Comparison of ENCODE assay signal across 28 cellular contexts in the genomic region with DNA sequence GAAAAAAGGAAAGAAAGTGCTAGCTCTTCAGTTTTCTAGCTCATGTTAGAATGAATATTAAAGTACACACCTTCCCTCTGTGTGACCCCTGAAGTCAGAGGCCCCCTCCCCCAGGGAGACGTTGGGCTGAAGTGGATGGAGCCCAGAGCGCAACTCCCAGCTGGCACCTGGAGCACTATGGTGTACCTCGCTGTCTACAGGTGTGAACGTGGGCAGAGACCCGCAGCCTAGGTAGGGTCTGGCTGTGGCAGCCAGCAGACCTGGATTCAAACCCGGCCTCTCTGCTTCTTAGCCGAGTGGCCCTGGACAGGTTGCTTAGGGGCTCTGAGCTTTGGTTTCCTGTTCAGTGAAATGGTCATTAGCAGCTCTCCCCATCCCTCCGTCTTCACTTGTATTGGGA. TPM values are rescaled to one million over a fixed set of nuclear protein-coding genes. Genes with fewer than 3 reads are reported as not detected.
A peak's percentile ranks its signal among the peaks of the same experiment; 100 is the strongest.
DNase-seq lines count a peak whose midpoint lies in the region; ATAC-seq and TF ChIP-seq lines count a peak whose summit lies in the region.
"Had no signal": no experiment of that assay in that cellular context is flagged by ENCODE, and none has a peak within 500 bp of the region (broad histone marks: within the 10 kb centered on the region; RNA-seq: fewer than 3 reads in every experiment).

No MANE protein-coding gene starts in this region.

- peaks cover 4% of the 10 kb centered on the region for H3K27me3 Mint-ChIP-seq in T-helper 17 cell
- no peaks in the 10 kb centered on the region for H3K27me3 Mint-ChIP-seq in nephron progenitor cell (ENCODE audit: low read depth, poor library complexity)
- H3K27me3 Mint-ChIP-seq: B cell; CD4-positive, alpha-beta memory T cell; CD4-positive, CD25-positive, alpha-beta regulatory T cell; CD8-positive, alpha-beta memory T cell had no signal

- H3K79me2 ChIP-seq in osteoblast (ENCODE audit: insufficient read depth, low read length), result no peaks in the 10 kb centered on the region
- peaks cover 2% of the 10 kb centered on the region for H3K79me2 ChIP-seq in mammary epithelial cell (ENCODE audit: insufficient read depth, low read length)

- dilution Hi-C loops in mammary epithelial cell (cut with HindIII; ENCODE audit: low sequenced_read_pairs), result no loop called here

- no peaks in the 10 kb centered on the region for H4K20me1 ChIP-seq in osteoblast (ENCODE audit: insufficient read depth, low read length)
- no peaks in the 10 kb centered on the region for H4K20me1 ChIP-seq in mammary epithelial cell (ENCODE audit: insufficient read depth, low read length)
- H4K20me1 ChIP-seq: BLaER1 had no signal

- no peak for ATAC-seq in T-helper 17 cell
- no peak for ATAC-seq in stimulated activated effector memory CD8-positive, alpha-beta T cell treated with anti-CD3 and anti-CD28 coated beads, Interleukin-12 subunit alpha, Interleukin-12 subunit beta, amount 100 ng/mL, for 72 hours
- ATAC-seq: A549 had no signal

- CTCF ChIA-PET in RWPE1 (lab: Yijun Ruan, JAX) (interaction anchor here (0.5 to 1.3 kb wide), 2 partner anchors 139 to 150 kb away, joined by 3 to 6 read pairs; no protein-coding TSS in a partner anchor), mammary epithelial cell (lab: Charles Lee; ENCODE audit: low non-redundant PET) (no interaction called here)

- H3K36me3 ChIP-seq in osteoblast (ENCODE audit: insufficient read depth, low read length) (peaks cover 6% of the 10 kb centered on the region), mammary epithelial cell (ENCODE audit: insufficient read depth, low read length) (no peaks in the 10 kb centered on the region)

- H3K27ac ChIP-seq in RWPE1 (peak overlapping the region; percentile 89; the same call in 1 of the 2 replicates), osteoblast (ENCODE audit: low read depth, low read length) (no peak overlapping the region), mammary epithelial cell (ENCODE audit: insufficient read depth, low read depth, low read length) (no peak overlapping the region)
- H3K27ac ChIP-seq: 22Rv1, A549, BLaER1 had no signal

- 82% methylated on average over 8 of the region's 8 CpGs for WGBS in mammary epithelial cell (ENCODE audit: low coverage, missing lambda C conversion rate)

- H3K9me3 Mint-ChIP-seq in stimulated activated effector memory CD8-positive, alpha-beta T cell treated with anti-CD3 and anti-CD28 coated beads, Interleukin-12 subunit alpha, Interleukin-12 subunit beta, amount 100 ng/mL, for 72 hours, result no peaks in the 10 kb centered on the region
- H3K9me3 Mint-ChIP-seq in nephron progenitor cell, result no peaks in the 10 kb centered on the region
- H3K9me3 Mint-ChIP-seq: CD14-positive monocyte; CD4-positive, alpha-beta memory T cell; CD4-positive, CD25-positive, alpha-beta regulatory T cell; CD8-positive, alpha-beta memory T cell had no signal

- H3K27me3 ChIP-seq in osteoblast (ENCODE audit: insufficient read depth, low read length), result no peaks in the 10 kb centered on the region
- H3K27me3 ChIP-seq in mammary epithelial cell (ENCODE audit: insufficient read depth, low read length), result no peaks in the 10 kb centered on the region
- H3K27me3 ChIP-seq: BLaER1 had no signal

- no peak for TF ChIP-seq CTCF in RWPE1 (conservative IDR thresholded peaks at IDR 0.05; ENCODE audit: low read depth)
- no peak for TF ChIP-seq CTCF in osteoblast (IDR thresholded peaks at IDR 0.05; ENCODE audit: extremely low read depth, low read depth, low read length)
- no peak for TF ChIP-seq CTCF in nephron progenitor cell (IDR thresholded peaks at IDR 0.05)
- no peak for TF ChIP-seq CTCF in mammary epithelial cell (conservative IDR thresholded peaks at IDR 0.05 in 1 of 2, IDR thresholded peaks at IDR 0.05 in 1 of 2; ENCODE audit: extremely low read depth in 1 of 2, insufficient read depth in 1 of 2, low read depth in 1 of 2, low read length in 2 of 2)

- H3K4me1 ChIP-seq in osteoblast (ENCODE audit: insufficient read depth, low read length) (peaks cover 8% of the 10 kb centered on the region), mammary epithelial cell (ENCODE audit: insufficient read depth, low read length) (peaks cover 9% of the 10 kb centered on the region)
- H3K4me1 ChIP-seq: A549 had no signal

- H3K4me3 ChIP-seq in osteoblast (ENCODE audit: insufficient read depth, low read length), result no peak overlapping the region
- no peak overlapping the region for H3K4me3 ChIP-seq in mammary epithelial cell (replicated peaks in 1 of 3; ENCODE audit: insufficient read depth in 1 of 3, low read depth in 2 of 3, low read length in 3 of 3)
- H3K4me3 ChIP-seq: A549, BLaER1 had no signal

- BruUV-seq in mammary epithelial cell (replicated peaks; lab: Mats Ljungman, UMichigan), result no TSS peak

- H3K9me3 ChIP-seq in T-helper 17 cell (ENCODE audit: control insufficient read depth, low read length, poor library complexity, severe bottlenecking) (no peaks in the 10 kb centered on the region), osteoblast (ENCODE audit: low read depth, low read length) (no peaks in the 10 kb centered on the region), mammary epithelial cell (replicated peaks; ENCODE audit: insufficient read depth, low read length) (no peaks in the 10 kb centered on the region)
- H3K9me3 ChIP-seq: A549, BLaER1 had no signal

- H3K4me3 Mint-ChIP-seq in T-helper 17 cell, result no peak overlapping the region
- no peak overlapping the region for H3K4me3 Mint-ChIP-seq in stimulated activated effector memory CD8-positive, alpha-beta T cell treated with anti-CD3 and anti-CD28 coated beads, Interleukin-12 subunit alpha, Interleukin-12 subunit beta, amount 100 ng/mL, for 72 hours
- no peak overlapping the region for H3K4me3 Mint-ChIP-seq in nephron progenitor cell
- H3K4me3 Mint-ChIP-seq: B cell; CD14-positive monocyte; CD4-positive, alpha-beta memory T cell; CD8-positive, alpha-beta memory T cell had no signal

- POLR2A ChIA-PET in RWPE1 (lab: Yijun Ruan, JAX; ENCODE audit: low non-redundant PET), result interaction anchor here (0.6 kb wide), 1 partner anchor 129 kb away, joined by 3 read pairs; no protein-coding TSS in a partner anchor

- H3K4me1 Mint-ChIP-seq in T-helper 17 cell (peaks cover 9% of the 10 kb centered on the region), nephron progenitor cell (peaks cover 12% of the 10 kb centered on the region)
- peaks cover 4% of the 10 kb centered on the region for H3K4me1 Mint-ChIP-seq in stimulated activated effector memory CD8-positive, alpha-beta T cell treated with anti-CD3 and anti-CD28 coated beads, Interleukin-12 subunit alpha, Interleukin-12 subunit beta, amount 100 ng/mL, for 72 hours

- in situ Hi-C loops in mammary epithelial cell (cut with MboI; ENCODE audit: low sequenced_read_pairs in 2 of 2), result no loop called here

- intact Hi-C loops in mammary epithelial cell (cut with micrococcal nuclease), result no loop called here

- no peak overlapping the region for H3K9ac ChIP-seq in mammary epithelial cell (ENCODE audit: insufficient read depth, low read length)
- H3K9ac ChIP-seq: BLaER1 had no signal

- no peak overlapping the region for H2AFZ ChIP-seq in osteoblast (ENCODE audit: low read length)
- no peak overlapping the region for H2AFZ ChIP-seq in mammary epithelial cell (ENCODE audit: low read depth, low read length)

- DNase-seq in RWPE1 (ENCODE audit: low spot score) (no peak), T-helper 17 cell (no peak), osteoblast (ENCODE audit: insufficient read length, low spot score, missing footprints) (peak; percentile 73), nephron progenitor cell (no peak), mammary epithelial cell (no peak), NCI-H82 (lab: John Stamatoyannopoulos, UW) (no peak)
- DNase-seq in stimulated activated effector memory CD8-positive, alpha-beta T cell treated with anti-CD3 and anti-CD28 coated beads, Interleukin-12 subunit alpha, Interleukin-12 subunit beta, amount 100 ng/mL, for 72 hours (ENCODE audit: low spot score in 2 of 2), result no peak
- DNase-seq: AML-193; C1 segment of cervical spinal cord; CD4-positive, alpha-beta memory T cell; CD4-positive, CD25-positive, alpha-beta regulatory T cell; CD8-positive, alpha-beta memory T cell; COR-L47; DMS 273 treated with DMSO at 0.1 percent for 48 hours; DMS153; DMS53; DMS79; DND-41; EL; GDM1 had no signal

- H3K36me3 Mint-ChIP-seq in T-helper 17 cell (ENCODE audit: low read depth) (no peaks in the 10 kb centered on the region), nephron progenitor cell (ENCODE audit: low read depth) (no peaks in the 10 kb centered on the region)
- peaks cover 18% of the 10 kb centered on the region for H3K36me3 Mint-ChIP-seq in stimulated activated effector memory CD8-positive, alpha-beta T cell treated with anti-CD3 and anti-CD28 coated beads, Interleukin-12 subunit alpha, Interleukin-12 subunit beta, amount 100 ng/mL, for 72 hours
- H3K36me3 Mint-ChIP-seq: CD4-positive, CD25-positive, alpha-beta regulatory T cell had no signal

- no peak overlapping the region for H3K4me2 ChIP-seq in osteoblast (ENCODE audit: insufficient read depth, low read length)
- H3K4me2 ChIP-seq in mammary epithelial cell (ENCODE audit: insufficient read depth, low read depth, low read length), result no peak overlapping the region
- H3K4me2 ChIP-seq: A549, BLaER1 had no signal

- peak overlapping the region; percentile 16 for H3K27ac Mint-ChIP-seq in T-helper 17 cell
- peak overlapping the region; percentile 64 for H3K27ac Mint-ChIP-seq in stimulated activated effector memory CD8-positive, alpha-beta T cell treated with anti-CD3 and anti-CD28 coated beads, Interleukin-12 subunit alpha, Interleukin-12 subunit beta, amount 100 ng/mL, for 72 hours
- no peak overlapping the region for H3K27ac Mint-ChIP-seq in nephron progenitor cell
- H3K27ac Mint-ChIP-seq: B cell; CD4-positive, CD25-positive, alpha-beta regulatory T cell had no signal

RNA-seq across cellular contexts. Expression of a gene that starts 6.3 kb away (rescaled TPM):
- total RNA-seq in T-helper 17 cell (10 to 100 TPM in 1 of 2 donors, 1 to 10 TPM in 1; 9.4 to 10.5 TPM), osteoblast (3.8 and 4.7 TPM in 2 replicates), mammary epithelial cell (10 to 100 TPM in 1 of 2 donors, 1 to 10 TPM in 1; 4.0 to 13.2 TPM)
- 10.3 TPM for polyA plus RNA-seq in mammary epithelial cell
- polyA minus RNA-seq in mammary epithelial cell, result 5.6 TPM

RNA-seq across cellular contexts. Expression of a gene that starts 12.9 kb away (rescaled TPM):
- 1 to 10 TPM; 3.7 to 4.3 TPM for total RNA-seq in T-helper 17 cell
- total RNA-seq in osteoblast, result under 0.01 TPM in 1 of 2 replicates, not detected in the other
- under 1 TPM; under 0.01 to 0.21 TPM for total RNA-seq in mammary epithelial cell
- polyA plus RNA-seq in mammary epithelial cell, result 0.03 TPM
- not detected for polyA minus RNA-seq in mammary epithelial cell
- total RNA-seq: B cell, G401 had no signal
- polyA plus RNA-seq: A549 had no signal

RNA-seq across cellular contexts. Expression of a gene that starts 13.3 kb away (rescaled TPM):
- total RNA-seq in T-helper 17 cell (1 to 10 TPM; 6.6 to 6.7 TPM), osteoblast (12.7 and 16.3 TPM in 2 replicates), mammary epithelial cell (10 to 100 TPM; 18.2 to 32.2 TPM)
- 29.2 TPM for polyA plus RNA-seq in mammary epithelial cell
- polyA minus RNA-seq in mammary epithelial cell, result 3.6 TPM

RNA-seq across cellular contexts. Expression of a gene that starts 22.0 kb away (rescaled TPM):
- total RNA-seq in T-helper 17 cell (under 1 TPM in 1 of 2 donors, not detected in 1; 0.27 TPM), osteoblast (not detected in 2 replicates), mammary epithelial cell (not detected)
- not detected for polyA plus RNA-seq in mammary epithelial cell
- not detected for polyA minus RNA-seq in mammary epithelial cell
- total RNA-seq: A172; B cell; CD4-positive, CD25-positive, alpha-beta regulatory T cell; CD8-positive, alpha-beta memory T cell; Daoy; G401 had no signal

RNA-seq across cellular contexts. Expression of a gene that starts 49.7 kb away (rescaled TPM):
- total RNA-seq in T-helper 17 cell (10 to 100 TPM; 15.9 to 27.2 TPM), osteoblast (0.29 and 0.36 TPM in 2 replicates), mammary epithelial cell (under 1 TPM; under 0.01 to 0.19 TPM)
- 0.08 TPM for polyA plus RNA-seq in mammary epithelial cell
- not detected for polyA minus RNA-seq in mammary epithelial cell
- total RNA-seq: Daoy had no signal
